12 cellular contexts compared by ENCODE assay signal in the genomic region with DNA sequence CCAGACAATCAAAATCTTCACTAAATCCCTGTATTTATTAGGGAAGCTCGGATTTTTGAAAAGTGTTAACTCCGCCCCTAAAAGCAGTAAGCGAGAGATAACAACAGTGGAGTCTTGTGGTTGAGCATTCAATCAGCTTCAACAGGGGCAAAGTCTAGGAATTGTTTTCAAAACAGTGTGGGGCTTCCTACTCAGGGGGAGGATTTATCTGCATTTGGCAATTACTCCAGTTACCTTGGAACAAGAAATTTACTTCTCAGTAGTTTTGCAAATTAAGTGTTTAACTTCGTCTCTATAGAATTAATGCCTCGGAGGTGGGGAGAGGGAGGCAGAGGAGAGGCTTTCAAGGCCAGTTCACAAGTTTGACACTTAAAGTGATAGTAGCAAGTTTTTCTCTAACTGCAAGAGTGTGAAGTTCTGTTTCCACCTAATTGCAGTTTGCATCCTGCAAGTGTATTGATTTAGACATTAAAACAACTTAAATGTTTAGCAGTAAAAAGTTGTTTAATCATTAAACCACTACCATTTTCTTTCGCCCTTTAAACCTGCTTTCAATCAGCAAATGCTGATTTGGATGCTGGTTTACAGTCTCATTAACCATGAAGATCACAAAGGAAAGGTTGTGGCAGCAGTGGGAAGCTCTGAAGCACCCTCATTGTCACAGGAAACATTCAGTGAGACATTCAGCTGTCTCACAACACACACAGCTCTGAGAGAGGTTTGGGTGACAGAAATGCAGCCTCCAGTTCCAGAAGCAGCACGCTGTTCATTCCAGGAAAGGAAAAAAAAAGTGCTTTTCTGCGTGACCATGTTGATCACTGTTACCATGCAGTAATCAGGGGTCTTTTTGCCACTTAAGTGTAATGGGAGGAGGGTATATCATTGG.
DNase-seq lines count a peak whose midpoint lies in the region; ATAC-seq and TF ChIP-seq lines count a peak whose summit lies in the region.
"Had no signal": no experiment of that assay in that cellular context is flagged by ENCODE, and none has a peak within 500 bp of the region (broad histone marks: within the 10 kb centered on the region; RNA-seq: fewer than 3 reads in every experiment).

No MANE protein-coding gene starts in this region.

- H3K36me3 ChIP-seq in HCT116 (ENCODE audit: control insufficient read depth in 1 of 2, insufficient read depth in 2 of 2, low read length in 2 of 2): peaks cover 0 to 9% of the 10 kb centered on the region in 2 experiments; a peak in 1 of 4 replicates
- no peaks in the 10 kb centered on the region for H3K36me3 ChIP-seq in mucosa of rectum (ENCODE audit: control insufficient read depth in 2 of 2, insufficient read depth in 2 of 2, low read length in 2 of 2)

- RAD21 ChIA-PET in HCT116 (lab: Charles Lee; ENCODE audit: low non-redundant PET in 1 of 2, low total read pairs in 2 of 2, uncharacterized antibody in 2 of 2, unreplicated experiment in 2 of 2): no interaction called here

- H3K9ac ChIP-seq in HCT116 (ENCODE audit: low read length): no peak overlapping the region
- H3K9ac ChIP-seq in mucosa of rectum (ENCODE audit: low read depth in 1 of 2, low read length in 2 of 2): peak overlapping the region; percentile 24 to 33

- no peaks in the 10 kb centered on the region for H3K9me2 ChIP-seq in HCT116 (ENCODE audit: insufficient read depth)

- H3K27ac ChIP-seq in HCT116 (ENCODE audit: low read depth, low read length) (peak overlapping the region; percentile 53), mucosa of rectum (ENCODE audit: low read depth in 2 of 2, low read length in 2 of 2) (peak overlapping the region; percentile 63 to 79)

- no peaks in the 10 kb centered on the region for H3K27me3 ChIP-seq in HCT116 (ENCODE audit: insufficient read depth, low read length)
- peaks cover 0 to 3% of the 10 kb centered on the region in 2 donors for H3K27me3 ChIP-seq in mucosa of rectum (ENCODE audit: control insufficient read depth in 2 of 2, insufficient read depth in 2 of 2, low read length in 2 of 2)

- no peak for TF ChIP-seq POLR2A in HCT116 (IDR thresholded peaks at IDR 0.05; ENCODE audit: borderline replicate concordance, extremely low read depth, insufficient read depth, insufficient read length)

- H3K4me1 Mint-ChIP-seq in CD14-positive monocyte (peaks cover 56% of the 10 kb centered on the region), WTC11 (peaks cover 67% of the 10 kb centered on the region)
- H3K4me1 Mint-ChIP-seq: CD4-positive, CD25-positive, alpha-beta regulatory T cell had no signal

- H2AFZ ChIP-seq in HCT116 (ENCODE audit: low read depth, low read length, poor library complexity, severe bottlenecking): no peak overlapping the region

- TF ChIP-seq CTCF in CD14-positive monocyte (IDR thresholded peaks at IDR 0.05) (no peak), HCT116 (IDR thresholded peaks at IDR 0.05 in 2 of 3, conservative IDR thresholded peaks at IDR 0.05 in 1 of 3; ENCODE audit: borderline replicate concordance in 1 of 3, insufficient read depth in 1 of 3, low read depth in 2 of 3, low read length in 2 of 3) (no peak), WTC11 (IDR thresholded peaks at IDR 0.05) (no peak)

- H3K9me3 ChIP-seq in HCT116 (ENCODE audit: control insufficient read depth in 1 of 2, insufficient read depth in 1 of 2, low read depth in 1 of 2, low read length in 2 of 2) (no peaks in the 10 kb centered on the region), mucosa of rectum (ENCODE audit: control insufficient read depth in 2 of 2, low read length in 2 of 2) (no peaks in the 10 kb centered on the region)

- POLR2A ChIA-PET in HCT116 (lab: Charles Lee) (no interaction called here), WTC11 (lab: Charles Lee) (no interaction called here)

- BruUV-seq in HCT116 (replicated peaks; lab: Mats Ljungman, UMichigan): no TSS peak

- peaks cover 9% of the 10 kb centered on the region; the same call in 1 of the 2 replicates for H4K20me1 ChIP-seq in HCT116 (ENCODE audit: insufficient read depth)

- H3K4me3 Mint-ChIP-seq in CD14-positive monocyte (peak overlapping the region; percentile 57 to 85), WTC11 (peak overlapping the region; percentile 48)
- H3K4me3 Mint-ChIP-seq: CD4-positive, CD25-positive, alpha-beta regulatory T cell had no signal

- intact Hi-C loops in CD14-positive monocyte (cut with micrococcal nuclease) (no loop called here), HCT116 (cut with micrococcal nuclease) (no loop called here)

- DNase-seq in CD14-positive monocyte (ENCODE audit: low spot score) (no peak), HCT116 (ENCODE audit: low read depth, low spot score) (no peak), WTC11 (ENCODE audit: low spot score) (no peak), globus pallidus (ENCODE audit: low spot score) (no peak), GM19238 (ENCODE audit: insufficient read length, low spot score) (no peak), NCI-H1092 (lab: John Stamatoyannopoulos, UW) (no peak)
- no peak for DNase-seq in activated CD4-positive, alpha-beta T cell treated with anti-CD3 and anti-CD28 coated beads, Interleukin-2, amount 50 U/mL, for 4 hours
- DNase-seq: activated naive CD4-positive, alpha-beta T cell treated with Interleukin-2 at 50 U/mL for 16 hours; CD4-positive, CD25-positive, alpha-beta regulatory T cell; kidney glomerular epithelial cell had no signal

- H3K27ac Mint-ChIP-seq in CD14-positive monocyte (peak overlapping the region; percentile 26 to 80 (median 48)), WTC11 (peak overlapping the region; percentile 93)
- H3K27ac Mint-ChIP-seq: CD4-positive, CD25-positive, alpha-beta regulatory T cell; IgD-negative memory B cell had no signal

- no peaks in the 10 kb centered on the region for H3K27me3 Mint-ChIP-seq in CD14-positive monocyte (ENCODE audit: low read depth in 3 of 3)
- H3K27me3 Mint-ChIP-seq in WTC11 (ENCODE audit: low read depth): no peaks in the 10 kb centered on the region

- CTCF ChIA-PET in HCT116 (lab: Charles Lee): no interaction called here
- CTCF ChIA-PET in WTC11 (lab: Charles Lee): interaction anchor here (0.9 to 1.0 kb wide), 2 partner anchors 10 to 17 kb away, joined by 3 to 4 read pairs; no protein-coding TSS in a partner anchor

- ATAC-seq in HCT116 (no peak), WTC11 (peak; percentile 63)

- H3K9me3 Mint-ChIP-seq in CD14-positive monocyte (peaks cover 0 to 7% (median 4%) of the 10 kb centered on the region in 7 donors), WTC11 (no peaks in the 10 kb centered on the region)
- H3K9me3 Mint-ChIP-seq: IgD-negative memory B cell had no signal

- no peak for TF ChIP-seq RAD21 in HCT116 (IDR thresholded peaks at IDR 0.05; ENCODE audit: low read depth)

- peaks cover 60 to 64% of the 10 kb centered on the region in 2 experiments for H3K4me1 ChIP-seq in HCT116 (ENCODE audit: control insufficient read depth in 1 of 2, insufficient read depth in 2 of 2, low read length in 2 of 2)
- peaks cover 16 to 38% of the 10 kb centered on the region in 2 donors for H3K4me1 ChIP-seq in mucosa of rectum (ENCODE audit: control insufficient read depth in 2 of 2, insufficient read depth in 2 of 2, low read length in 2 of 2)

- H3K4me2 ChIP-seq in HCT116 (ENCODE audit: low read length): no peak overlapping the region

- no peaks in the 10 kb centered on the region for H3K36me3 Mint-ChIP-seq in CD14-positive monocyte
- peaks cover 10% of the 10 kb centered on the region for H3K36me3 Mint-ChIP-seq in WTC11
- H3K36me3 Mint-ChIP-seq: CD4-positive, CD25-positive, alpha-beta regulatory T cell; IgD-negative memory B cell had no signal

- peaks cover 100% of the 10 kb centered on the region for H3K79me2 ChIP-seq in HCT116 (ENCODE audit: insufficient read depth, low read length)

- H3K4me3 ChIP-seq in HCT116 (replicated peaks in 1 of 2; ENCODE audit: low read depth in 1 of 2, low read length in 2 of 2): no peak overlapping the region
- peak overlapping the region; percentile 53 to 55 for H3K4me3 ChIP-seq in mucosa of rectum (ENCODE audit: low read length in 2 of 2)

TF ChIP-seq in HCT116, 20 proteins besides CTCF, POLR2A, EP300 and RAD21 (continues in another document):
- TF ChIP-seq POLR2AphosphoS5 (IDR thresholded peaks at IDR 0.05; ENCODE audit: low read depth, low read length): 0 out of 2 replicates have a peak, but pooled peaks have one; percentile 11

TF ChIP-seq in WTC11, 78 proteins besides CTCF, POLR2A, EP300 and RAD21 (continues in another document):
- TF ChIP-seq, protein P1, sequence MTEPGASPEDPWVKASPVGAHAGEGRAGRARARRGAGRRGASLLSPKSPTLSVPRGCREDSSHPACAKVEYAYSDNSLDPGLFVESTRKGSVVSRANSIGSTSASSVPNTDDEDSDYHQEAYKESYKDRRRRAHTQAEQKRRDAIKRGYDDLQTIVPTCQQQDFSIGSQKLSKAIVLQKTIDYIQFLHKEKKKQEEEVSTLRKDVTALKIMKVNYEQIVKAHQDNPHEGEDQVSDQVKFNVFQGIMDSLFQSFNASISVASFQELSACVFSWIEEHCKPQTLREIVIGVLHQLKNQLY (CRISPR knock-in tag; IDR thresholded peaks at IDR 0.05): no peak
- TF ChIP-seq NR1H2 (CRISPR knock-in tag; IDR thresholded peaks at IDR 0.05): no peak
- no peak for TF ChIP-seq ZNF263 (CRISPR knock-in tag; IDR thresholded peaks at IDR 0.05; ENCODE audit: low read depth)
- no peak for TF ChIP-seq ZNF317 (CRISPR knock-in tag; IDR thresholded peaks at IDR 0.05; ENCODE audit: borderline replicate concordance, low read depth)
- no peak for TF ChIP-seq HMGA2 (CRISPR knock-in tag; IDR thresholded peaks at IDR 0.05)
- TF ChIP-seq EMX1 (CRISPR knock-in tag; IDR thresholded peaks at IDR 0.05): no peak
- TF ChIP-seq, protein P2, sequence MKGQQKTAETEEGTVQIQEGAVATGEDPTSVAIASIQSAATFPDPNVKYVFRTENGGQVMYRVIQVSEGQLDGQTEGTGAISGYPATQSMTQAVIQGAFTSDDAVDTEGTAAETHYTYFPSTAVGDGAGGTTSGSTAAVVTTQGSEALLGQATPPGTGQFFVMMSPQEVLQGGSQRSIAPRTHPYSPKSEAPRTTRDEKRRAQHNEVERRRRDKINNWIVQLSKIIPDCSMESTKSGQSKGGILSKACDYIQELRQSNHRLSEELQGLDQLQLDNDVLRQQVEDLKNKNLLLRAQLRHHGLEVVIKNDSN (CRISPR knock-in tag; IDR thresholded peaks at IDR 0.05): no peak
- TF ChIP-seq, protein P3, sequence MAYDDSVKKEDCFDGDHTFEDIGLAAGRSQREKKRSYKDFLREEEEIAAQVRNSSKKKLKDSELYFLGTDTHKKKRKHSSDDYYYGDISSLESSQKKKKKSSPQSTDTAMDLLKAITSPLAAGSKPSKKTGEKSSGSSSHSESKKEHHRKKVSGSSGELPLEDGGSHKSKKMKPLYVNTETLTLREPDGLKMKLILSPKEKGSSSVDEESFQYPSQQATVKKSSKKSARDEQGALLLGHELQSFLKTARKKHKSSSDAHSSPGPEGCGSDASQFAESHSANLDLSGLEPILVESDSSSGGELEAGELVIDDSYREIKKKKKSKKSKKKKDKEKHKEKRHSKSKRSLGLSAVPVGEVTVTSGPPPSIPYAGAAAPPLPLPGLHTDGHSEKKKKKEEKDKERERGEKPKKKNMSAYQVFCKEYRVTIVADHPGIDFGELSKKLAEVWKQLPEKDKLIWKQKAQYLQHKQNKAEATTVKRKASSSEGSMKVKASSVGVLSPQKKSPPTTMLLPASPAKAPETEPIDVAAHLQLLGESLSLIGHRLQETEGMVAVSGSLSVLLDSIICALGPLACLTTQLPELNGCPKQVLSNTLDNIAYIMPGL (CRISPR knock-in tag; IDR thresholded peaks at IDR 0.05): no peak
- no peak for TF ChIP-seq ELF4 (CRISPR knock-in tag; IDR thresholded peaks at IDR 0.05; ENCODE audit: low read depth)

Comparison
In these comparisons a context has a peak if more than half of its experiments do, and no peak if none do; other contexts are left out.
1. H3K4me3 ChIP-seq: peak in mucosa of rectum (2 of 2); none in HCT116 (0 of 2).